Comparison of ENCODE assay signal across 16 cellular contexts in genomic region chr2:55843992-55844345, GRCh38.
DNase-seq lines count a peak whose midpoint lies in the region; ATAC-seq, FAIRE-seq and TF ChIP-seq lines count a peak whose summit lies in the region.
"Had no signal": no experiment of that assay in that cellular context is flagged by ENCODE, and none has a peak within 500 bp of the region (broad histone marks: within the 10 kb centered on the region; RNA-seq: fewer than 3 reads in every experiment).

No MANE protein-coding gene starts in this region.

- H3K4me3 Mint-ChIP-seq in HFFc6, result 0 out of 2 replicates have a peak overlapping the region, but pooled peaks have one; percentile 39

- no peak overlapping the region for H4K91ac ChIP-seq in mesenchymal stem cell (ENCODE audit: low read length)

- no peak overlapping the region for H3K4ac ChIP-seq in mesenchymal stem cell (ENCODE audit: low read depth in 1 of 2, low read length in 2 of 2)

- H3K4me3 ChIP-seq in A549 (no peak overlapping the region), mesenchymal stem cell (ENCODE audit: insufficient read depth in 1 of 2, low read depth in 1 of 2, low read length in 2 of 2) (no peak overlapping the region), ascending aorta (no peak overlapping the region)
- H3K4me3 ChIP-seq: K562, SK-N-MC had no signal

- peak overlapping the region; percentile 71 for H3K9ac ChIP-seq in mesenchymal stem cell (ENCODE audit: low read length)

- no peak overlapping the region for H3K23ac ChIP-seq in mesenchymal stem cell (ENCODE audit: low read length in 2 of 2)

- H2BK12ac ChIP-seq in mesenchymal stem cell (ENCODE audit: low read length in 2 of 2), result no peak overlapping the region

- H3K14ac ChIP-seq in mesenchymal stem cell (ENCODE audit: low read length in 2 of 2), result no peak overlapping the region

- no peak overlapping the region; the same call in none of the 2 replicates for H3K27ac Mint-ChIP-seq in HFFc6

- no peak overlapping the region for H2AFZ ChIP-seq in mesenchymal stem cell (ENCODE audit: low read depth, low read length)

- peak overlapping the region; percentile 63 for H3K4me2 ChIP-seq in A549
- no peak overlapping the region for H3K4me2 ChIP-seq in mesenchymal stem cell (ENCODE audit: low read length, poor library complexity, severe bottlenecking)

- no peak for DNase-seq in A549 (ENCODE audit: low read depth in 1 of 2, low spot score in 1 of 2)
- no peak for DNase-seq in HFFc6
- no peak for DNase-seq in epithelial cell of prostate (ENCODE audit: low read depth, low spot score)
- no peak for DNase-seq in mesenchymal stem cell
- DNase-seq in activated T-cell treated with anti-CD3 and anti-CD28 coated beads for 4 hours, result no peak
- DNase-seq in GDM1 (lab: John Stamatoyannopoulos, UW), result no peak
- no peak for DNase-seq in ascending aorta (ENCODE audit: low spot score in 2 of 2)
- DNase-seq: NCI-H2029, NCI-H2171, NCI-H446, NCI-H748 treated with DMSO at 0.1 percent for 48 hours had no signal

- H2BK120ac ChIP-seq in mesenchymal stem cell (ENCODE audit: low read depth, low read length), result peak overlapping the region; percentile 61

- H2BK15ac ChIP-seq in mesenchymal stem cell (ENCODE audit: low read depth, poor library complexity, severe bottlenecking), result no peak overlapping the region

- H3K27ac ChIP-seq in A549 (peak overlapping the region; percentile 76 to 85), epithelial cell of prostate (peak overlapping the region; percentile 96), mesenchymal stem cell (ENCODE audit: low read length, poor library complexity, severe bottlenecking) (no peak overlapping the region), ascending aorta (no peak overlapping the region)
- H3K27ac ChIP-seq: SK-N-MC had no signal

- no peak overlapping the region for H2BK5ac ChIP-seq in mesenchymal stem cell (ENCODE audit: low read depth, low read length, poor library complexity, severe bottlenecking)

- peaks cover 19% of the 10 kb centered on the region for H3K4me1 Mint-ChIP-seq in HFFc6 (ENCODE audit: low read depth)

- H3K36me3 ChIP-seq in mesenchymal stem cell (ENCODE audit: control insufficient read depth in 1 of 2, insufficient read depth in 2 of 2, low read depth in 1 of 2, low read length in 2 of 2), result no peaks in the 10 kb centered on the region
- H3K36me3 ChIP-seq in ascending aorta, result no peaks in the 10 kb centered on the region

- no peak for TF ChIP-seq POLR2A in A549 (IDR thresholded peaks at IDR 0.05; ENCODE audit: low read length)

- no peak for TF ChIP-seq EP300 in A549 (IDR thresholded peaks at IDR 0.05)

- H3K9me3 ChIP-seq in A549, result no peaks in the 10 kb centered on the region
- H3K9me3 ChIP-seq in mesenchymal stem cell (ENCODE audit: control insufficient read depth, low read length), result no peaks in the 10 kb centered on the region
- no peaks in the 10 kb centered on the region for H3K9me3 ChIP-seq in ascending aorta

- TF ChIP-seq RAD21 in A549 (conservative IDR thresholded peaks at IDR 0.05 in 1 of 2, IDR thresholded peaks at IDR 0.05 in 1 of 2), result no peak

- POLR2A ChIA-PET in A549 (lab: Yijun Ruan, JAX), result interaction anchor here (1.2 to 1.3 kb wide), 2 partner anchors 19 to 63 kb away, joined by 5 to 7 read pairs; no protein-coding TSS in a partner anchor

- peak overlapping the region in 1 of 2 experiments; percentile 62 for H3K18ac ChIP-seq in mesenchymal stem cell (ENCODE audit: low read depth in 1 of 2, low read length in 2 of 2)

- H3K27me3 ChIP-seq in mesenchymal stem cell (ENCODE audit: control insufficient read depth in 1 of 2, insufficient read depth in 1 of 2, low read length in 2 of 2) (no peaks in the 10 kb centered on the region), ascending aorta (no peaks in the 10 kb centered on the region)

- TF ChIP-seq CTCF in A549 (IDR thresholded peaks at IDR 0.05), result no peak
- TF ChIP-seq CTCF in HFFc6 (IDR thresholded peaks at IDR 0.05), result no peak
- TF ChIP-seq CTCF in ascending aorta (IDR thresholded peaks at IDR 0.05), result no peak

- H3K4me1 ChIP-seq in A549 (peaks cover 72% of the 10 kb centered on the region), mesenchymal stem cell (ENCODE audit: control insufficient read depth, insufficient read depth, low read depth, low read length) (no peaks in the 10 kb centered on the region), ascending aorta (peaks cover 0 to 5% of the 10 kb centered on the region in 2 donors)

- peaks cover 5% of the 10 kb centered on the region for H3K36me3 Mint-ChIP-seq in HFFc6 (ENCODE audit: low read depth)

- 66% methylated on average over 1 of the region's 1 CpG for WGBS in A549 (ENCODE audit: missing lambda C conversion rate)
- WGBS in mesenchymal stem cell, result no CpG with 5 or more reads among the region's 1 CpG

- intact Hi-C loops in ascending aorta (cut with DNase I), result loop anchor here (5.0 kb wide), 1 partner anchor 67 kb away; no protein-coding TSS in a partner anchor

- ATAC-seq in A549 (no peak), GM21737 (IDR thresholded peaks at IDR 0.05; ENCODE audit: unreplicated experiment) (no peak)
- ATAC-seq: HCT116 had no signal

- no peak for FAIRE-seq in A549 (lab: Jason Lieb, UNC)
- FAIRE-seq: A204.1, K562 had no signal

- no peak overlapping the region for H4K8ac ChIP-seq in mesenchymal stem cell (ENCODE audit: low read length)

- CTCF ChIA-PET in A549 (lab: Yijun Ruan, JAX), result interaction anchor here (0.7 to 1.2 kb wide), 4 partner anchors 72 to 149 kb away, joined by 3 to 4 read pairs (median 3); no protein-coding TSS in a partner anchor

- no peak overlapping the region for H2AK5ac ChIP-seq in mesenchymal stem cell (ENCODE audit: low read length, severe bottlenecking)

- H3K27me3 Mint-ChIP-seq in HFFc6 (ENCODE audit: insufficient read depth), result no peaks in the 10 kb centered on the region

- H3K79me1 ChIP-seq in mesenchymal stem cell (replicated peaks; ENCODE audit: low read length, poor library complexity, severe bottlenecking), result no peaks in the 10 kb centered on the region

- H3K9me3 Mint-ChIP-seq in HFFc6, result no peaks in the 10 kb centered on the region

TF ChIP-seq in A549, 52 proteins besides CTCF, POLR2A, EP300 and RAD21:
- TF ChIP-seq ZNF302 (CRISPR knock-in tag; IDR thresholded peaks at IDR 0.05) (no peak), BCL3 (IDR thresholded peaks at IDR 0.05) (no peak), HOXB5 (CRISPR knock-in tag; IDR thresholded peaks at IDR 0.05) (no peak), MAFK (IDR thresholded peaks at IDR 0.05; ENCODE audit: partially characterized antibody) (no peak), JUNB (IDR thresholded peaks at IDR 0.05) (no peak), HOXA7 (CRISPR knock-in tag; IDR thresholded peaks at IDR 0.05) (no peak)

Comparison
In these comparisons a context has a peak if more than half of its experiments do, and no peak if none do; other contexts are left out.
1. H3K27ac ChIP-seq: peak in A549 (2 of 2) and epithelial cell of prostate (single experiment); none in mesenchymal stem cell (single experiment) and ascending aorta (0 of 2).